12 cellular contexts compared by ENCODE assay signal in genomic region chr19:5137571-5138124, GRCh38.
DNase-seq lines count a peak whose midpoint lies in the region; ATAC-seq and TF ChIP-seq lines count a peak whose summit lies in the region.
"Had no signal": no experiment of that assay in that cellular context is flagged by ENCODE, and none has a peak within 500 bp of the region (broad histone marks: within the 10 kb centered on the region; RNA-seq: fewer than 3 reads in every experiment).

No MANE protein-coding gene starts in this region.

- WGBS in iPS DF 6.9 (ENCODE audit: insufficient coverage, insufficient read length), result no CpG with 5 or more reads among the region's 29 CpGs

- POLR2A ChIA-PET in AG04450 (lab: Yijun Ruan, JAX), result interaction anchor here (0.6 kb wide), 1 partner anchor 41 kb away, joined by 3 read pairs; no protein-coding TSS in a partner anchor

- H3K4me2 ChIP-seq in SU-DHL-6 (ENCODE audit: low read depth, low read length, poor library complexity, severe bottlenecking), result no peak overlapping the region

- H3K9me3 ChIP-seq in AG04450 (ENCODE audit: control insufficient read depth, insufficient read depth, low read length) (no peaks in the 10 kb centered on the region; the same call in 1 of the 2 replicates), SU-DHL-6 (ENCODE audit: insufficient read depth, low read length) (no peaks in the 10 kb centered on the region), iPS DF 6.9 (ENCODE audit: control insufficient read depth, insufficient read depth, low read length) (no peaks in the 10 kb centered on the region), gastrocnemius medialis (no peaks in the 10 kb centered on the region)

- H3K79me2 ChIP-seq in SU-DHL-6 (ENCODE audit: insufficient read depth, low read length), result no peaks in the 10 kb centered on the region

- no peak for DNase-seq in AG04450 (ENCODE audit: low read depth, low spot score)
- DNase-seq in iPS DF 6.9 (ENCODE audit: low read depth, low spot score), result peak; percentile 71
- DNase-seq in hepatic stellate cell (ENCODE audit: low spot score), result no peak
- DNase-seq in NCI-H2227 (lab: John Stamatoyannopoulos, UW; ENCODE audit: unreplicated experiment), result no peak
- DNase-seq in gastrocnemius medialis, result no peak
- DNase-seq in stimulated activated CD8-positive, alpha-beta memory T cell treated with anti-CD3 and anti-CD28 coated beads, Interleukin-4, amount 100 ng/mL, for 48 hours, result no peak
- DNase-seq: activated CD4-positive, alpha-beta T cell treated with anti-CD3 and anti-CD28 coated beads, Interleukin-2, amount 50 U/mL, for 1 hour; activated naive CD8-positive, alpha-beta T cell treated with anti-CD3 and anti-CD28 coated beads for 36 hours; NCI-H1048; trophoblast cell had no signal

- no peak for TF ChIP-seq POLR2A in gastrocnemius medialis (IDR thresholded peaks at IDR 0.05)

- H3K27ac ChIP-seq in AG04450 (ENCODE audit: low read depth, low read length) (no peak overlapping the region), SU-DHL-6 (ENCODE audit: low read depth, low read length) (no peak overlapping the region), iPS DF 6.9 (ENCODE audit: low read length) (no peak overlapping the region), gastrocnemius medialis (no peak overlapping the region)

- H3K4me3 ChIP-seq in AG04450 (ENCODE audit: low read depth, low read length) (no peak overlapping the region), SU-DHL-6 (ENCODE audit: insufficient read depth, low read length, poor library complexity, severe bottlenecking) (no peak overlapping the region), iPS DF 6.9 (ENCODE audit: low read length) (no peak overlapping the region), gastrocnemius medialis (no peak overlapping the region)

- in situ Hi-C loops in gastrocnemius medialis (cut with MboI; ENCODE audit: low sequenced_read_pairs in 4 of 4), result no loop called here

- intact Hi-C loops in gastrocnemius medialis (cut with DNase I; ENCODE audit: low total_unique reads), result no loop called here

- no peaks in the 10 kb centered on the region for H3K9me2 ChIP-seq in SU-DHL-6 (replicated peaks; ENCODE audit: insufficient read depth, low read length)

- CTCF ChIA-PET in AG04450 (lab: Charles Lee), result interaction anchor here (1.3 kb wide), 1 partner anchor 89 kb away, joined by 3 read pairs; no protein-coding TSS in a partner anchor

- no peak overlapping the region for H2AFZ ChIP-seq in SU-DHL-6 (ENCODE audit: low read depth, low read length, severe bottlenecking)

- H3K27me3 ChIP-seq in AG04450 (ENCODE audit: control insufficient read depth, insufficient read depth, low read length), result no peaks in the 10 kb centered on the region
- no peaks in the 10 kb centered on the region for H3K27me3 ChIP-seq in SU-DHL-6 (ENCODE audit: low read length)
- H3K27me3 ChIP-seq in iPS DF 6.9 (ENCODE audit: control insufficient read depth, insufficient read depth, low read length), result no peaks in the 10 kb centered on the region
- H3K27me3 ChIP-seq in gastrocnemius medialis, result no peaks in the 10 kb centered on the region

- no peak for ATAC-seq in gastrocnemius medialis

- H3F3A ChIP-seq in SU-DHL-6 (ENCODE audit: insufficient read depth), result no peaks in the 10 kb centered on the region

- 0 out of 2 replicates have a peak, but pooled peaks have one; percentile 21 for TF ChIP-seq CTCF in AG04450 (IDR thresholded peaks at IDR 0.05; ENCODE audit: low read depth, low read length)
- TF ChIP-seq CTCF in GM12873 (IDR thresholded peaks at IDR 0.05; ENCODE audit: insufficient read depth, low read depth, low read length, missing control alignments), result peak; percentile 25
- peak; percentile 38 for TF ChIP-seq CTCF in SU-DHL-6 (IDR thresholded peaks at IDR 0.05; ENCODE audit: insufficient read depth, low read length, poor library complexity, severe bottlenecking)
- TF ChIP-seq CTCF in gastrocnemius medialis (IDR thresholded peaks at IDR 0.05 in 4 of 5, conservative IDR thresholded peaks at IDR 0.05 in 1 of 5), result peak in 2 of 5 experiments; percentile 7 to 26

- no peak overlapping the region for H3K9ac ChIP-seq in SU-DHL-6 (ENCODE audit: low read length)

- no peaks in the 10 kb centered on the region; the same call in 1 of the 2 replicates for H4K20me1 ChIP-seq in SU-DHL-6 (ENCODE audit: low read depth, low read length)

- H3K4me1 ChIP-seq in iPS DF 6.9 (ENCODE audit: control insufficient read depth, insufficient read depth, low read length) (0 out of 2 replicates have a peak, but pooled peaks cover 1% of the 10 kb centered on the region), gastrocnemius medialis (no peaks in the 10 kb centered on the region)

- H3K36me3 ChIP-seq in SU-DHL-6 (ENCODE audit: low read length), result no peaks in the 10 kb centered on the region
- H3K36me3 ChIP-seq in iPS DF 6.9 (ENCODE audit: control insufficient read depth, insufficient read depth, low read length), result peaks cover 9% of the 10 kb centered on the region
- peaks cover 0 to 67% of the 10 kb centered on the region in 2 donors for H3K36me3 ChIP-seq in gastrocnemius medialis
